8 cellular contexts compared by ENCODE assay signal in genomic region chr12:32115404-32116104, GRCh38. TPM values are rescaled to one million over a fixed set of nuclear protein-coding genes. Genes with fewer than 3 reads are reported as not detected.
DNase-seq lines count a peak whose midpoint lies in the region; ATAC-seq, FAIRE-seq and TF ChIP-seq lines count a peak whose summit lies in the region.

No MANE protein-coding gene starts in this region.

- DNase-seq in GM12891 (ENCODE audit: insufficient read length, low spot score) (no peak), NCI-H460 (ENCODE audit: extremely low read depth, low read depth) (peak; percentile 88), choroid plexus epithelial cell (ENCODE audit: low read depth) (peak; percentile 100), mucosa of gallbladder (ENCODE audit: low spot score) (peak; percentile 90)
- DNase-seq in activated CD4-positive, alpha-beta T cell treated with anti-CD3 and anti-CD28 coated beads, Interleukin-2, amount 50 U/mL, for 1 hour, result no peak
- no peak for DNase-seq in activated CD4-positive, CD25-positive, alpha-beta regulatory T cell (lab: John Stamatoyannopoulos, UW)
- DNase-seq in stimulated activated naive CD8-positive, alpha-beta T cell treated with anti-CD3 and anti-CD28 coated beads, Interleukin-15, Interleukin-2, amounts not matched to agents 100 U/mL and 50 U/mL, for 24 hours, result no peak

- TF ChIP-seq CTCF in choroid plexus epithelial cell (conservative IDR thresholded peaks at IDR 0.05; ENCODE audit: low read depth, low read length), result no peak

- no peak for TF ChIP-seq POLR2A in GM12891 (IDR thresholded peaks at IDR 0.05; ENCODE audit: low read depth, low read length)

- peak; percentile 64 for FAIRE-seq in GM12891 (lab: Jason Lieb, UNC)

- H3K4me3 ChIP-seq in choroid plexus epithelial cell (ENCODE audit: low read depth, low read length), result no peak overlapping the region

- ATAC-seq in HG03571 (IDR thresholded peaks at IDR 0.05; ENCODE audit: unreplicated experiment), result no peak
- no peak for ATAC-seq in stimulated activated naive CD8-positive, alpha-beta T cell treated with anti-CD3 and anti-CD28 coated beads, Interleukin-15, Interleukin-2, amounts not matched to agents 100 U/mL and 50 U/mL, for 24 hours

TF ChIP-seq in GM12891, 5 proteins besides CTCF, POLR2A, EP300 and RAD21:
- TF ChIP-seq TAF1 (IDR thresholded peaks at IDR 0.05; ENCODE audit: low read depth, low read length) (no peak), PAX5 (IDR thresholded peaks at IDR 0.05; ENCODE audit: insufficient read depth, low read length, severe bottlenecking) (no peak), SPI1 (IDR thresholded peaks at IDR 0.05; ENCODE audit: low read depth, low read length) (no peak), POLR2AphosphoS5 (IDR thresholded peaks at IDR 0.05; ENCODE audit: low read depth, low read length) (no peak), POU2F2 (IDR thresholded peaks at IDR 0.05; ENCODE audit: low read depth, low read length) (no peak)

RNA-seq across cellular contexts. Expression of gene BICD1, which starts 8.9 kb away (rescaled TPM):
- 9.1 TPM for polyA plus RNA-seq in GM12891 (2012; ENCODE audit: low read depth, missing spikeins)
- total RNA-seq in NCI-H460 (2014; rRNA removed; shearing (Covaris generic)), result 6.5 and 7.2 TPM in 2 replicates
- 10.1 and 23.0 TPM in 2 replicates for polyA plus RNA-seq in NCI-H460 (2014; cell fraction: nucleus; rRNA removed)
- total RNA-seq in mucosa of gallbladder, result 30.1 TPM

Comparison
In these comparisons a context has a peak if more than half of its experiments do, and no peak if none do; other contexts are left out.
1. DNase-seq: peak in NCI-H460 (single experiment), choroid plexus epithelial cell (single experiment) and mucosa of gallbladder (single experiment); none in GM12891 (single experiment), activated CD4-positive, alpha-beta T cell treated with anti-CD3 and anti-CD28 coated beads, Interleukin-2, amount 50 U/mL, for 1 hour (single experiment), activated CD4-positive, CD25-positive, alpha-beta regulatory T cell (0 of 4) and stimulated activated naive CD8-positive, alpha-beta T cell treated with anti-CD3 and anti-CD28 coated beads, Interleukin-15, Interleukin-2, amounts not matched to agents 100 U/mL and 50 U/mL, for 24 hours (single experiment).